ENCODE assay signal across 9 cellular contexts in the genomic region with DNA sequence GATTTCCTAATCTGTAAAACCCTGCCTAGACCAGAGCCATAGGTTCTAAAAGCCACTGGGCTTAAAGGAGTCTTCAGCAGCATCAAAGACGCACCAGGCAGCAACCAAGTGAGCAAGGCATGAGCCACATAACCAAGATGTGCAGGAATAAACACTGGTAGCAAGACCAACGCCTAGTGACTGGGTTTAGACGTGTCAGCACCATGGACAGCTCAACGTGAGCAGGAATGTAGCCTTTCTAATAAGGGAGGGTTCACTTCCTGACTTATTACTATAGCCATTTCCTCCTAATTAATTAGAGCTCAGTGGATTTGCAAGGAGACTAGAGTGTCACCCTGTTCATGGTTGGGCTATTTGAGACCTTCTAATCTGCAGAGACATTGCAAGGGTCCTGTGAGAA.
A peak's percentile ranks its signal among the peaks of the same experiment; 100 is the strongest.
DNase-seq lines count a peak whose midpoint lies in the region; ATAC-seq and TF ChIP-seq lines count a peak whose summit lies in the region.
"Had no signal": no experiment of that assay in that cellular context is flagged by ENCODE, and none has a peak within 500 bp of the region (broad histone marks: within the 10 kb centered on the region; RNA-seq: fewer than 3 reads in every experiment).

No MANE protein-coding gene starts in this region.

- no peaks in the 10 kb centered on the region for H3K9me3 ChIP-seq in iPS DF 6.9 (ENCODE audit: control insufficient read depth, insufficient read depth, low read length)
- peaks cover 0 to under 1% (median 0%) of the 10 kb centered on the region in 3 donors for H3K9me3 ChIP-seq in gastroesophageal sphincter

- DNase-seq in ACHN (peak; percentile 70), H7 (peak; percentile 58), iPS DF 6.9 (ENCODE audit: low read depth, low spot score) (peak; percentile 68), Ammon's horn (ENCODE audit: low spot score) (no peak)
- peak; percentile 7 to 17 for DNase-seq in activated CD4-positive, alpha-beta T cell treated with anti-CD3 and anti-CD28 coated beads, Interleukin-2, amount 50 U/mL, for 48 hours

- TF ChIP-seq POLR2A in gastroesophageal sphincter (IDR thresholded peaks at IDR 0.05), result no peak

- no CpG with 5 or more reads among the region's 4 CpGs for WGBS in iPS DF 6.9 (ENCODE audit: insufficient coverage, insufficient read length)
- WGBS in gastroesophageal sphincter (ENCODE audit: low coverage in 1 of 2), 2 donors, result 0% methylated on average over 2 of the region's 4 CpGs

- H3K4me3 ChIP-seq in H7 (ENCODE audit: insufficient read depth, low read depth, low read length) (no peak overlapping the region), iPS DF 6.9 (ENCODE audit: low read length) (no peak overlapping the region; the same call in 1 of the 2 replicates), gastroesophageal sphincter (no peak overlapping the region)

- H3K27ac ChIP-seq in iPS DF 6.9 (ENCODE audit: low read length) (no peak overlapping the region), gastroesophageal sphincter (no peak overlapping the region)
- H3K27ac ChIP-seq: VCaP had no signal

- in situ Hi-C loops in ACHN (cut with HindIII; ENCODE audit: low pct_ligation_motif_present, low pct_unique_long_range_greater_than_20kb, low sequenced_read_pairs), result no loop called here

- ATAC-seq in gastroesophageal sphincter (no peak), HG03095 (IDR thresholded peaks at IDR 0.05; ENCODE audit: unreplicated experiment) (no peak)
- ATAC-seq in activated CD4-positive, CD25-positive, alpha-beta regulatory T cell treated with anti-CD3 and anti-CD28 coated beads, Interleukin-2, amount 50 U/mL, for 24 hours, result no peak

- TF ChIP-seq EP300 in gastroesophageal sphincter (IDR thresholded peaks at IDR 0.05), result no peak

- TF ChIP-seq CTCF in gastroesophageal sphincter (IDR thresholded peaks at IDR 0.05), result no peak

- H3K4me1 ChIP-seq in iPS DF 6.9 (ENCODE audit: control insufficient read depth, insufficient read depth, low read length) (no peaks in the 10 kb centered on the region), gastroesophageal sphincter (no peaks in the 10 kb centered on the region)

- no peaks in the 10 kb centered on the region for H3K27me3 ChIP-seq in H7 (ENCODE audit: control insufficient read depth, insufficient read depth, low read length)
- no peaks in the 10 kb centered on the region for H3K27me3 ChIP-seq in iPS DF 6.9 (ENCODE audit: control insufficient read depth, insufficient read depth, low read length)
- H3K27me3 ChIP-seq in gastroesophageal sphincter, result no peaks in the 10 kb centered on the region

- H3K36me3 ChIP-seq in H7 (replicated peaks; ENCODE audit: control insufficient read depth, insufficient read depth, low read length), result no peaks in the 10 kb centered on the region
- no peaks in the 10 kb centered on the region for H3K36me3 ChIP-seq in iPS DF 6.9 (ENCODE audit: control insufficient read depth, insufficient read depth, low read length)
- H3K36me3 ChIP-seq in gastroesophageal sphincter, result no peaks in the 10 kb centered on the region
